24 cellular contexts compared by ENCODE assay signal in the genomic region with DNA sequence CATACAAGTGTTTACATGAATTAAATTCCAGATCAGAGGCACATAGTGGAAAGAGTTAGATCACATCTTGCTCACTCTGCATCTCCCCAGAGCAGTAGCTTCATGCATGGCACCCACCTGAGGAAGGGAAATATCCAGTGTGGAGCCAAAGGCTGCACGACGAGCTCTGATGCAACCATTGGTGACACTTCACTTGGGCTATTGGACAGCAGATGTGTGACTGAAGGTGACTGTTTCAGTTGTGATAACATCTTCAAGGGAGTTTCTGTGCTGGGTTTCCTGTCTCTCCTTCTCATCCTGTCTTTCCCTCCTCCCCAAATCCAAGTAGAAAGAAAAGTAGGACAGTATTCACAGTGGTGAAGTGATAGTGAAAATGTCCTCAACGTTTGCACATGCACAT.
DNase-seq lines count a peak whose midpoint lies in the region; ATAC-seq and TF ChIP-seq lines count a peak whose summit lies in the region.
"Had no signal": no experiment of that assay in that cellular context is flagged by ENCODE, and none has a peak within 500 bp of the region (broad histone marks: within the 10 kb centered on the region; RNA-seq: fewer than 3 reads in every experiment).

No MANE protein-coding gene starts in this region.

- H3K4me1 Mint-ChIP-seq in Caco-2 (ENCODE audit: low read depth, unreplicated experiment), result peaks cover 47% of the 10 kb centered on the region
- H3K4me1 Mint-ChIP-seq: B cell, CD14-positive monocyte had no signal

- peaks cover 3% of the 10 kb centered on the region; the same call in 1 of the 2 replicates for H3K9me1 ChIP-seq in IMR-90 (ENCODE audit: insufficient read depth, low read length)

- peaks cover 5% of the 10 kb centered on the region for H3K36me3 Mint-ChIP-seq in Caco-2 (ENCODE audit: insufficient read depth, unreplicated experiment)

- no peak overlapping the region for H4K8ac ChIP-seq in IMR-90 (ENCODE audit: low read depth in 2 of 2, low read length in 2 of 2)

- dilution Hi-C loops in IMR-90 (cut with HindIII; ENCODE audit: low sequenced_read_pairs, unreplicated experiment), result no loop called here

- DNase-seq in Caco-2 (peak in 1 of 2 experiments; percentile 48), IMR-90 (peak; percentile 12), hepatocyte (ENCODE audit: low spot score) (peak; percentile 11), NCI-H2227 treated with DMSO at 0.1 percent for 48 hours (lab: John Stamatoyannopoulos, UW) (no peak), AG08395 (ENCODE audit: low spot score) (no peak), putamen (ENCODE audit: low spot score) (no peak)
- DNase-seq: DMS53; GF-D8; HFFc6; KG1; NCI-H1105; NCI-H146; NCI-H2029; NCI-H226; NCI-H524; NCI-H774; NK-92 treated with Interleukin-12 subunit alpha and Interleukin-12 subunit beta, amount 100 ng/mL, for 24 hours; SHP77 treated with DMSO at 0.1 percent for 48 hours had no signal

- no peak overlapping the region for H4K91ac ChIP-seq in IMR-90 (ENCODE audit: insufficient read depth, low read depth, low read length)

- H3K4me2 ChIP-seq in IMR-90 (ENCODE audit: low read depth, low read length), result no peak overlapping the region
- no peak overlapping the region for H3K4me2 ChIP-seq in hepatocyte
- H3K4me2 ChIP-seq in neural cell (ENCODE audit: low read length), result no peak overlapping the region

- no peak overlapping the region for H3K27ac ChIP-seq in IMR-90 (ENCODE audit: insufficient read depth, low read length)
- no peak overlapping the region for H3K27ac ChIP-seq in hepatocyte
- peak overlapping the region; percentile 38 for H3K27ac ChIP-seq in neural cell (ENCODE audit: low read length)
- H3K27ac ChIP-seq: RWPE1 had no signal

- H2BK5ac ChIP-seq in IMR-90 (ENCODE audit: low read depth, low read length, poor library complexity, severe bottlenecking), result no peak overlapping the region

- no peak overlapping the region for H3K4me3 Mint-ChIP-seq in Caco-2 (ENCODE audit: unreplicated experiment)
- H3K4me3 Mint-ChIP-seq: B cell, CD14-positive monocyte, HFFc6 had no signal

- no peak overlapping the region for H4K5ac ChIP-seq in IMR-90 (ENCODE audit: low read depth, low read length)

- no peak for TF ChIP-seq CTCF in Caco-2 (IDR thresholded peaks at IDR 0.05; ENCODE audit: insufficient read depth in 1 of 2, low read depth in 1 of 2, low read length in 1 of 2, severe bottlenecking in 1 of 2, unreplicated experiment in 1 of 2)
- TF ChIP-seq CTCF in IMR-90 (conservative IDR thresholded peaks at IDR 0.05; ENCODE audit: low read depth, low read length), result no peak
- TF ChIP-seq CTCF in hepatocyte (IDR thresholded peaks at IDR 0.05; ENCODE audit: poor library complexity), result no peak
- no peak for TF ChIP-seq CTCF in neural cell (IDR thresholded peaks at IDR 0.05; ENCODE audit: poor library complexity, severe bottlenecking)

- peak overlapping the region; percentile 48 for H3K27ac Mint-ChIP-seq in Caco-2 (ENCODE audit: unreplicated experiment)
- H3K27ac Mint-ChIP-seq: B cell, CD14-positive monocyte, HFFc6 had no signal

- no peaks in the 10 kb centered on the region for H3K9me3 Mint-ChIP-seq in Caco-2 (ENCODE audit: unreplicated experiment)
- H3K9me3 Mint-ChIP-seq: HFFc6 had no signal

- no peaks in the 10 kb centered on the region for H3K27me3 Mint-ChIP-seq in Caco-2 (ENCODE audit: insufficient read depth, unreplicated experiment)
- H3K27me3 Mint-ChIP-seq: B cell had no signal

- no peak overlapping the region for H3K9ac ChIP-seq in IMR-90 (ENCODE audit: low read depth, low read length)
- peak overlapping the region; percentile 14 for H3K9ac ChIP-seq in neural cell (ENCODE audit: low read length)

- H2AK5ac ChIP-seq in IMR-90 (ENCODE audit: low read depth, low read length), result no peak overlapping the region

- no peaks in the 10 kb centered on the region for H3F3A ChIP-seq in neural cell (ENCODE audit: insufficient read depth, low read length, poor library complexity, severe bottlenecking)

- no peaks in the 10 kb centered on the region for H3K9me3 ChIP-seq in Caco-2
- H3K9me3 ChIP-seq in IMR-90 (ENCODE audit: control insufficient read depth, insufficient read depth, low read length), result no peaks in the 10 kb centered on the region
- no peaks in the 10 kb centered on the region for H3K9me3 ChIP-seq in hepatocyte (ENCODE audit: low read depth)
- no peaks in the 10 kb centered on the region for H3K9me3 ChIP-seq in neural cell (ENCODE audit: low read length)

- H3K9me2 ChIP-seq in hepatocyte (replicated peaks; ENCODE audit: insufficient read depth) (no peaks in the 10 kb centered on the region), neural cell (ENCODE audit: insufficient read depth, low read length) (no peaks in the 10 kb centered on the region)

- H3K56ac ChIP-seq in IMR-90 (ENCODE audit: extremely low read depth, insufficient read depth, low read length), result no peak overlapping the region

- peaks cover 12 to 14% of the 10 kb centered on the region in 2 experiments for H3K79me1 ChIP-seq in IMR-90 (ENCODE audit: low read depth in 1 of 2, low read length in 2 of 2)

- in situ Hi-C loops in IMR-90 (cut with MboI; ENCODE audit: low sequenced_read_pairs), result no loop called here

- peaks cover 36% of the 10 kb centered on the region for H3K4me1 ChIP-seq in Caco-2
- H3K4me1 ChIP-seq in IMR-90 (ENCODE audit: control insufficient read depth, insufficient read depth, low read length), result peaks cover 3% of the 10 kb centered on the region; the same call in 1 of the 2 replicates
- H3K4me1 ChIP-seq in hepatocyte (ENCODE audit: insufficient read depth), result peaks cover 14% of the 10 kb centered on the region

- POLR2A ChIA-PET in Caco-2 (lab: Charles Lee), result no interaction called here
- POLR2A ChIA-PET in IMR-90 (lab: Charles Lee; ENCODE audit: unreplicated experiment), result no interaction called here

- H2BK120ac ChIP-seq in IMR-90 (ENCODE audit: low read depth, low read length), result no peak overlapping the region

- no peaks in the 10 kb centered on the region for H3K36me3 ChIP-seq in Caco-2 (ENCODE audit: control insufficient read depth, insufficient read depth, low read length)
- H3K36me3 ChIP-seq in IMR-90 (ENCODE audit: control insufficient read depth, insufficient read depth, low read length), result no peaks in the 10 kb centered on the region
- H3K36me3 ChIP-seq in hepatocyte (replicated peaks; ENCODE audit: insufficient read depth, low read depth), result no peaks in the 10 kb centered on the region
- H3K36me3 ChIP-seq in neural cell (ENCODE audit: insufficient read depth, low read length), result no peaks in the 10 kb centered on the region

- no peak overlapping the region for H3K4me3 ChIP-seq in Caco-2 (ENCODE audit: low read depth, low read length)
- H3K4me3 ChIP-seq in IMR-90 (ENCODE audit: insufficient read depth, low read depth, low read length), result no peak overlapping the region
- H3K4me3 ChIP-seq in hepatocyte, result no peak overlapping the region
- peak overlapping the region; percentile 45 for H3K4me3 ChIP-seq in neural cell (ENCODE audit: low read length)

- no peak overlapping the region for H3K4ac ChIP-seq in IMR-90 (ENCODE audit: low read depth, low read length)

- H3K18ac ChIP-seq in IMR-90 (ENCODE audit: low read depth, low read length), result no peak overlapping the region

- TF ChIP-seq POLR2A in IMR-90 (IDR thresholded peaks at IDR 0.05; ENCODE audit: low read depth, low read length), result no peak

- H2BK20ac ChIP-seq in IMR-90 (ENCODE audit: low read depth, low read length), result no peak overlapping the region

- no peaks in the 10 kb centered on the region for H4K20me1 ChIP-seq in IMR-90 (ENCODE audit: insufficient read depth, low read length)
- H4K20me1 ChIP-seq in hepatocyte (ENCODE audit: insufficient read depth, poor library complexity, severe bottlenecking), result no peaks in the 10 kb centered on the region
- no peaks in the 10 kb centered on the region for H4K20me1 ChIP-seq in neural cell (ENCODE audit: insufficient read depth)

- no peak overlapping the region for H3K14ac ChIP-seq in IMR-90 (replicated peaks; ENCODE audit: low read depth, low read length)

- intact Hi-C loops in Caco-2 (cut with micrococcal nuclease; ENCODE audit: unreplicated experiment), result loop anchor here (2.0 kb wide), 2 partner anchors 24 to 44 kb away; no protein-coding TSS in a partner anchor
- intact Hi-C loops in IMR-90 (cut with micrococcal nuclease), result no loop called here

- no peak for TF ChIP-seq EP300 in neural cell (conservative IDR thresholded peaks at IDR 0.05; ENCODE audit: poor library complexity, severe bottlenecking)

- no peak overlapping the region for H2BK15ac ChIP-seq in IMR-90 (ENCODE audit: low read depth, low read length)

- no peak overlapping the region for H2AFZ ChIP-seq in IMR-90 (replicated peaks; ENCODE audit: low read length, poor library complexity)
- no peak overlapping the region for H2AFZ ChIP-seq in hepatocyte
- H2AFZ ChIP-seq in neural cell (ENCODE audit: low read depth, low read length), result no peak overlapping the region

- no peak overlapping the region for H3K23ac ChIP-seq in IMR-90 (ENCODE audit: low read depth, low read length)

- H3K27me3 ChIP-seq in Caco-2 (replicated peaks; ENCODE audit: control insufficient read depth, insufficient read depth, low read length), result no peaks in the 10 kb centered on the region
- no peaks in the 10 kb centered on the region for H3K27me3 ChIP-seq in IMR-90 (ENCODE audit: control insufficient read depth, insufficient read depth, low read length)
- H3K27me3 ChIP-seq in hepatocyte, result no peaks in the 10 kb centered on the region
- H3K27me3 ChIP-seq in neural cell (ENCODE audit: insufficient read depth, low read depth, low read length), result no peaks in the 10 kb centered on the region

- H2AK9ac ChIP-seq in IMR-90 (replicated peaks; ENCODE audit: low read depth, low read length, poor library complexity), result no peak overlapping the region

- BruUV-seq in Caco-2 (replicated peaks; lab: Mats Ljungman, UMichigan), result no TSS peak
- no TSS peak for BruUV-seq in IMR-90 (replicated peaks; lab: Mats Ljungman, UMichigan)

- TF ChIP-seq RAD21 in IMR-90 (IDR thresholded peaks at IDR 0.05; ENCODE audit: low read length), result no peak
- TF ChIP-seq RAD21 in neural cell (conservative IDR thresholded peaks at IDR 0.05), result no peak

- 40% methylated on average over 2 of the region's 3 CpGs; no CpG with 5 or more reads in 1 of the 2 experiments for WGBS in IMR-90 (ENCODE audit: extremely low coverage in 2 of 2, insufficient read length in 1 of 2), 2 experiments
- 62% methylated on average over 3 of the region's 3 CpGs for WGBS in hepatocyte (ENCODE audit: low lambda C conversion rate, missing lambda C conversion rate)

- peaks cover 9% of the 10 kb centered on the region for H3K79me2 ChIP-seq in hepatocyte
- no peaks in the 10 kb centered on the region for H3K79me2 ChIP-seq in neural cell (replicated peaks; ENCODE audit: insufficient read depth, low read length)

- CTCF ChIA-PET in Caco-2 (lab: Charles Lee), result no interaction called here
- CTCF ChIA-PET in IMR-90 (lab: Yijun Ruan, JAX), result no interaction called here

- ATAC-seq in IMR-90 (ENCODE audit: low read depth) (peak; percentile 78), HG02973 (IDR thresholded peaks at IDR 0.05; ENCODE audit: unreplicated experiment) (no peak)
- ATAC-seq: SK-N-SH treated with all-trans-retinoic acid at 6 μM for 48 hours had no signal

TF ChIP-seq in IMR-90, 13 proteins besides CTCF, POLR2A, EP300 and RAD21 (continues in another document):
- peak; percentile 27; the same call in 1 of the 2 replicates for TF ChIP-seq CEBPB (IDR thresholded peaks at IDR 0.05; ENCODE audit: low read depth, low read length)

TF ChIP-seq in neural cell, 6 proteins besides CTCF, POLR2A, EP300 and RAD21 (continues in another document):
- TF ChIP-seq POLR2AphosphoS5 (IDR thresholded peaks at IDR 0.05), result no peak
- TF ChIP-seq MXI1 (conservative IDR thresholded peaks at IDR 0.05; ENCODE audit: poor library complexity, severe bottlenecking), result no peak

Comparison
In these comparisons a context has a peak if more than half of its experiments do, and no peak if none do; other contexts are left out.
1. DNase-seq: peak in IMR-90 (single experiment) and hepatocyte (single experiment); none in NCI-H2227 treated with DMSO at 0.1 percent for 48 hours (single experiment), AG08395 (single experiment) and putamen (single experiment).